In genomic region chr10:74502963-74503608, GRCh38 we compare ENCODE assay signal across 9 cellular contexts.
DNase-seq lines count a peak whose midpoint lies in the region; ATAC-seq and TF ChIP-seq lines count a peak whose summit lies in the region.
"Had no signal": no experiment of that assay in that cellular context is flagged by ENCODE, and none has a peak within 500 bp of the region (broad histone marks: within the 10 kb centered on the region; RNA-seq: fewer than 3 reads in every experiment).

No MANE protein-coding gene starts in this region.

- ATAC-seq in HG02970 (IDR thresholded peaks at IDR 0.05; ENCODE audit: low FRiP score, unreplicated experiment), result no peak

- H3K36me3 ChIP-seq in GM06990 (ENCODE audit: control insufficient read depth, insufficient read depth, low read length) (no peaks in the 10 kb centered on the region), brain microvascular endothelial cell (replicated peaks) (no peaks in the 10 kb centered on the region)

- peak overlapping the region; percentile 23 for H3K27ac ChIP-seq in brain microvascular endothelial cell

- in situ Hi-C loops in brain microvascular endothelial cell (cut with HindIII; ENCODE audit: low pct_ligation_motif_present, low sequenced_read_pairs), result no loop called here

- DNase-seq in GM06990 (ENCODE audit: extremely low read depth, insufficient read length) (peak; percentile 21), NCI-H226 (peak; percentile 62), brain microvascular endothelial cell (peak; percentile 37), non-pigmented ciliary epithelial cell (ENCODE audit: low read depth) (peak; percentile 36), NCI-H2196 (lab: John Stamatoyannopoulos, UW; ENCODE audit: unreplicated experiment) (no peak), cerebellum (ENCODE audit: low spot score) (no peak), NCI-H524 treated with DMSO at 0.1 percent for 48 hours (lab: John Stamatoyannopoulos, UW) (no peak)
- DNase-seq: NCI-H187 treated with DMSO at 0.1 percent for 48 hours had no signal

- no peak for TF ChIP-seq CTCF in GM06990 (IDR thresholded peaks at IDR 0.05; ENCODE audit: insufficient read depth, low read length, poor library complexity, severe bottlenecking)
- no peak for TF ChIP-seq CTCF in brain microvascular endothelial cell (IDR thresholded peaks at IDR 0.05; ENCODE audit: low read depth, low read length, missing control alignments)

- H3K4me3 ChIP-seq in GM06990 (replicated peaks; ENCODE audit: low read depth, low read length) (no peak overlapping the region), brain microvascular endothelial cell (ENCODE audit: low read depth, low read length) (no peak overlapping the region)

- H3K27me3 ChIP-seq in GM06990 (replicated peaks; ENCODE audit: control insufficient read depth, insufficient read depth, low read length) (no peaks in the 10 kb centered on the region), brain microvascular endothelial cell (replicated peaks) (no peaks in the 10 kb centered on the region)

Comparison
In these comparisons a context has a peak if more than half of its experiments do, and no peak if none do; other contexts are left out.
1. DNase-seq: peak in GM06990 (single experiment), NCI-H226 (single experiment), brain microvascular endothelial cell (single experiment) and non-pigmented ciliary epithelial cell (single experiment); none in NCI-H2196 (single experiment), cerebellum (single experiment) and NCI-H524 treated with DMSO at 0.1 percent for 48 hours (single experiment).